In genomic region chr1:116571215-116571919, GRCh38 we compare ENCODE assay signal across 8 cellular contexts. TPM values are rescaled to one million over a fixed set of nuclear protein-coding genes. Genes with fewer than 3 reads are reported as not detected.
A peak's percentile ranks its signal among the peaks of the same experiment; 100 is the strongest.
DNase-seq lines count a peak whose midpoint lies in the region; ATAC-seq, FAIRE-seq and TF ChIP-seq lines count a peak whose summit lies in the region.

No MANE protein-coding gene starts in this region.

- no peak for FAIRE-seq in bronchial epithelial cell (lab: Jason Lieb, UNC)
- FAIRE-seq in frontal cortex (lab: Jason Lieb, UNC) = no peak

- H3K4me3 ChIP-seq in bronchial epithelial cell (ENCODE audit: low read depth, low read length) (peak overlapping the region; percentile 67), mesodermal cell (ENCODE audit: extremely low read depth, insufficient read depth, low read length, poor library complexity, severe bottlenecking) (peak overlapping the region; percentile 70)

- peak overlapping the region; percentile 91 for H3K4me3 Mint-ChIP-seq in stimulated activated naive CD8-positive, alpha-beta T cell treated with anti-CD3 and anti-CD28 coated beads, Interleukin-15, Interleukin-2, amounts not matched to agents 100 ng/mL and 50 ng/mL, for 24 hours

- H3K27ac Mint-ChIP-seq in stimulated activated naive CD8-positive, alpha-beta T cell treated with anti-CD3 and anti-CD28 coated beads, Interleukin-15, Interleukin-2, amounts not matched to agents 100 ng/mL and 50 ng/mL, for 24 hours = peak overlapping the region; percentile 95

- peak overlapping the region; percentile 84 for H3K27ac ChIP-seq in mesodermal cell (ENCODE audit: low read depth, low read length, severe bottlenecking)

- no peak for DNase-seq in stimulated activated naive CD8-positive, alpha-beta T cell treated with anti-CD3 and anti-CD28 coated beads, Interleukin-15, Interleukin-2, amounts not matched to agents 100 U/mL and 50 U/mL, for 24 hours
- DNase-seq in bronchial epithelial cell (ENCODE audit: low read depth) (no peak), frontal cortex (ENCODE audit: low spot score in 2 of 2) (no peak), 8988T (no peak), NCI-H446 treated with DMSO at 0.1 percent for 48 hours (lab: John Stamatoyannopoulos, UW) (no peak)

- no peaks in the 10 kb centered on the region for H3K36me3 ChIP-seq in bronchial epithelial cell (ENCODE audit: control insufficient read depth, insufficient read depth, low read length)
- H3K36me3 ChIP-seq in mesodermal cell (ENCODE audit: control insufficient read depth, insufficient read depth, low read length) = no peaks in the 10 kb centered on the region

- no peaks in the 10 kb centered on the region for H3K9me3 ChIP-seq in mesodermal cell (ENCODE audit: control insufficient read depth, low read length)

- WGBS in mesodermal cell (ENCODE audit: insufficient coverage in 2 of 2), 2 experiments = 14 to 17% methylated on average over 14 of the region's 24 CpGs

- peaks cover 76% of the 10 kb centered on the region for H3K4me1 Mint-ChIP-seq in stimulated activated naive CD8-positive, alpha-beta T cell treated with anti-CD3 and anti-CD28 coated beads, Interleukin-15, Interleukin-2, amounts not matched to agents 100 ng/mL and 50 ng/mL, for 24 hours (ENCODE audit: low read depth)

- ATAC-seq in stimulated activated naive CD8-positive, alpha-beta T cell treated with anti-CD3 and anti-CD28 coated beads, Interleukin-15, Interleukin-2, amounts not matched to agents 100 U/mL and 50 U/mL, for 24 hours = no peak
- ATAC-seq in HG03432 (IDR thresholded peaks at IDR 0.05; ENCODE audit: unreplicated experiment) = no peak

- H3K4me1 ChIP-seq in mesodermal cell (ENCODE audit: control insufficient read depth, insufficient read depth, low read length, poor library complexity, severe bottlenecking) = peaks cover 37% of the 10 kb centered on the region

- H3K36me3 Mint-ChIP-seq in stimulated activated naive CD8-positive, alpha-beta T cell treated with anti-CD3 and anti-CD28 coated beads, Interleukin-15, Interleukin-2, amounts not matched to agents 100 ng/mL and 50 ng/mL, for 24 hours (ENCODE audit: low read depth) = peaks cover 22% of the 10 kb centered on the region

- TF ChIP-seq CTCF in bronchial epithelial cell (IDR thresholded peaks at IDR 0.05; ENCODE audit: insufficient read depth, low read length, severe bottlenecking) = no peak

- peaks cover 14% of the 10 kb centered on the region for H3K27me3 Mint-ChIP-seq in stimulated activated naive CD8-positive, alpha-beta T cell treated with anti-CD3 and anti-CD28 coated beads, Interleukin-15, Interleukin-2, amounts not matched to agents 100 ng/mL and 50 ng/mL, for 24 hours

- H3K27me3 ChIP-seq in bronchial epithelial cell (ENCODE audit: control insufficient read depth, insufficient read depth, low read length) = no peaks in the 10 kb centered on the region

- no peaks in the 10 kb centered on the region for H3K9me3 Mint-ChIP-seq in stimulated activated naive CD8-positive, alpha-beta T cell treated with anti-CD3 and anti-CD28 coated beads, Interleukin-15, Interleukin-2, amounts not matched to agents 100 ng/mL and 50 ng/mL, for 24 hours

RNA-seq across cellular contexts. Expression of gene CD58, which starts 0.5 kb away (rescaled TPM):
- total RNA-seq in bronchial epithelial cell = 18.2 and 25.2 TPM in 2 replicates
- polyA plus RNA-seq in mesodermal cell (2013, experiment 1 of 2) = 17.8 TPM
- 18.2 TPM for polyA plus RNA-seq in mesodermal cell (2013, experiment 2 of 2)
- total RNA-seq in frontal cortex = 6.1 TPM
